ENCODE assay signal across 10 cellular contexts in the genomic region with DNA sequence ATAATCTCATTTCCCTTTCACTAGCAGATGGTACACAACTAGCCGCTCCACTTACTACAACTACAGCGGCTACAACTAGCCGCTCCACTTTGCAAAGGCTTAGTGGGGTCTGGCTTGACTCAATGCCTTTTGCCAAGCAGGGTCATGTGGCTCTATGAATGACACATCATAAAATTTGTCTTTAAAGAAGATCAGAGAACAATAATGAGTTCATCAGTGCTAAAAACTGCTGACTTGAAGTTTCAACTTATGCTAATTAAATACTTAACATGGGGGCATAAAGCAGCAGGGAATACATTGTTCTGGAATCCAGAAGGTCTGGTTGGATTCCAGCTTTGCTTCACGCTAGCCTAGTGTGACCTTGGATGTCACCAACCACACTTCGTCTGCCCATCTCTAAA. TPM values are rescaled to one million over a fixed set of nuclear protein-coding genes. Genes with fewer than 3 reads are reported as not detected.
DNase-seq lines count a peak whose midpoint lies in the region; ATAC-seq and TF ChIP-seq lines count a peak whose summit lies in the region.
"Had no signal": no experiment of that assay in that cellular context is flagged by ENCODE, and none has a peak within 500 bp of the region (broad histone marks: within the 10 kb centered on the region; RNA-seq: fewer than 3 reads in every experiment).

No MANE protein-coding gene starts in this region.

- no peak for ATAC-seq in HG03139 (IDR thresholded peaks at IDR 0.05; ENCODE audit: unreplicated experiment)

- H3K27ac ChIP-seq in colonic mucosa (peak overlapping the region; percentile 78), brain microvascular endothelial cell (no peak overlapping the region)
- H3K27ac ChIP-seq: pancreas had no signal

- TF ChIP-seq CTCF in HFFc6 (IDR thresholded peaks at IDR 0.05) = no peak
- TF ChIP-seq CTCF in colonic mucosa (IDR thresholded peaks at IDR 0.05) = no peak
- no peak for TF ChIP-seq CTCF in progenitor cell of endocrine pancreas (IDR thresholded peaks at IDR 0.05; ENCODE audit: unreplicated experiment)
- TF ChIP-seq CTCF in brain microvascular endothelial cell (IDR thresholded peaks at IDR 0.05; ENCODE audit: low read depth, low read length, missing control alignments) = no peak

- H3K27me3 Mint-ChIP-seq in HFFc6 (ENCODE audit: insufficient read depth) = peaks cover 7% of the 10 kb centered on the region
- peaks cover 5% of the 10 kb centered on the region for H3K27me3 Mint-ChIP-seq in progenitor cell of endocrine pancreas

- intact Hi-C loops in colonic mucosa (cut with DNase I) = no loop called here

- H3K9me3 ChIP-seq in colonic mucosa = no peaks in the 10 kb centered on the region
- H3K9me3 ChIP-seq: pancreas had no signal

- in situ Hi-C loops in brain microvascular endothelial cell (cut with HindIII; ENCODE audit: low pct_ligation_motif_present, low sequenced_read_pairs) = no loop called here

- peak overlapping the region; percentile 94 for H3K27ac Mint-ChIP-seq in HFFc6
- no peak overlapping the region for H3K27ac Mint-ChIP-seq in progenitor cell of endocrine pancreas

- peaks cover 16% of the 10 kb centered on the region for H3K4me1 ChIP-seq in colonic mucosa

- peak overlapping the region in 1 of 2 donors; percentile 46 for H3K9ac ChIP-seq in colonic mucosa (ENCODE audit: low read depth in 2 of 2, low read length in 2 of 2)

- H3K4me3 ChIP-seq in colonic mucosa (no peak overlapping the region), brain microvascular endothelial cell (ENCODE audit: low read depth, low read length) (no peak overlapping the region)
- H3K4me3 ChIP-seq: pancreas had no signal

- DNase-seq in CD1c-positive myeloid dendritic cell (ENCODE audit: extremely low spot score) (peak; percentile 8), HFFc6 (no peak), colonic mucosa (no peak), progenitor cell of endocrine pancreas (ENCODE audit: low spot score, unreplicated experiment) (no peak), NK-92 (lab: John Stamatoyannopoulos, UW; ENCODE audit: unreplicated experiment) (no peak), brain microvascular endothelial cell (no peak), NCI-H146 (lab: John Stamatoyannopoulos, UW) (no peak)
- DNase-seq: activated CD4-positive, CD25-positive, alpha-beta regulatory T cell treated with anti-CD3 and anti-CD28 coated beads, Interleukin-2, amount 50 U/mL, for 72 hours; pancreas had no signal

- no peaks in the 10 kb centered on the region for H3K36me3 ChIP-seq in colonic mucosa
- peaks cover 14% of the 10 kb centered on the region for H3K36me3 ChIP-seq in brain microvascular endothelial cell (replicated peaks)
- H3K36me3 ChIP-seq: pancreas had no signal

- peaks cover 10% of the 10 kb centered on the region for H3K36me3 Mint-ChIP-seq in HFFc6 (ENCODE audit: low read depth)
- H3K36me3 Mint-ChIP-seq in progenitor cell of endocrine pancreas (ENCODE audit: insufficient read depth) = peaks cover 11% of the 10 kb centered on the region

- H3K27me3 ChIP-seq in colonic mucosa = no peaks in the 10 kb centered on the region
- H3K27me3 ChIP-seq in brain microvascular endothelial cell (replicated peaks) = no peaks in the 10 kb centered on the region
- H3K27me3 ChIP-seq: pancreas had no signal

- H3K4me1 Mint-ChIP-seq in HFFc6 (ENCODE audit: low read depth) = peaks cover 53% of the 10 kb centered on the region
- peaks cover 20% of the 10 kb centered on the region for H3K4me1 Mint-ChIP-seq in progenitor cell of endocrine pancreas (ENCODE audit: low read depth)

- H3K9me3 Mint-ChIP-seq in HFFc6 (no peaks in the 10 kb centered on the region), progenitor cell of endocrine pancreas (ENCODE audit: low read depth) (no peaks in the 10 kb centered on the region)

- H3K4me3 Mint-ChIP-seq in HFFc6 (peak overlapping the region; percentile 99), progenitor cell of endocrine pancreas (ENCODE audit: low read depth) (peak overlapping the region; percentile 95)

RNA-seq across cellular contexts. Expression of gene MICAL1, which starts 2.0 kb away (rescaled TPM):
- 10 to 100 TPM; 37.9 to 44.9 (median 40.4) TPM for total RNA-seq in HFFc6 (2021; fragmentation: NEBNext Ultra II Directional; extraction: Animal tissue kit (Norgen Biotek cat#: 25700))
- total RNA-seq in colonic mucosa (10 to 100 TPM; 45.3 to 55.9 TPM), progenitor cell of endocrine pancreas (101 and 102 TPM in 2 replicates)

RNA-seq across cellular contexts. Expression of gene SMPD2, which starts 17.1 kb away (rescaled TPM):
- 1 to 10 TPM; 5.0 to 7.4 (median 5.7) TPM for total RNA-seq in HFFc6 (2021; fragmentation: NEBNext Ultra II Directional; extraction: Animal tissue kit (Norgen Biotek cat#: 25700))
- total RNA-seq in colonic mucosa = 10 to 100 TPM; 21.9 to 27.5 TPM
- 13.6 and 17.5 TPM in 2 replicates for total RNA-seq in progenitor cell of endocrine pancreas

RNA-seq across cellular contexts. Expression of gene PPIL6, which starts 17.2 kb away (rescaled TPM):
- total RNA-seq in HFFc6 (2021; fragmentation: NEBNext Ultra II Directional; extraction: Animal tissue kit (Norgen Biotek cat#: 25700)) = under 1 TPM in 5 of 6 experiments, not detected in 1; 0.21 to 0.53 (median 0.43) TPM
- total RNA-seq in colonic mucosa (1 to 10 TPM in 1 of 2 donors, under 1 TPM in 1; 0.91 to 1.5 TPM), progenitor cell of endocrine pancreas (7.0 and 7.9 TPM in 2 replicates)

RNA-seq across cellular contexts. Expression of gene ZBTB24, which starts 25.4 kb away (rescaled TPM):
- 1 to 10 TPM; 5.7 to 6.3 (median 6.1) TPM for total RNA-seq in HFFc6 (2021; fragmentation: NEBNext Ultra II Directional; extraction: Animal tissue kit (Norgen Biotek cat#: 25700))
- total RNA-seq in colonic mucosa = 1 to 10 TPM; 5.4 to 7.6 TPM
- 10.8 and 11.4 TPM in 2 replicates for total RNA-seq in progenitor cell of endocrine pancreas
